ENCODE assay signal across 10 cellular contexts in genomic region chr4:139619644-139620043, GRCh38. TPM values are rescaled to one million over a fixed set of nuclear protein-coding genes. Genes with fewer than 3 reads are reported as not detected.
DNase-seq lines count a peak whose midpoint lies in the region; ATAC-seq, FAIRE-seq and TF ChIP-seq lines count a peak whose summit lies in the region.
"Had no signal": no experiment of that assay in that cellular context is flagged by ENCODE, and none has a peak within 500 bp of the region (broad histone marks: within the 10 kb centered on the region; RNA-seq: fewer than 3 reads in every experiment).

No MANE protein-coding gene starts in this region.

- H3K4me2 ChIP-seq in mesenchymal stem cell (ENCODE audit: low read length, poor library complexity, severe bottlenecking) = no peak overlapping the region

- peaks cover 12% of the 10 kb centered on the region for H3K27me3 Mint-ChIP-seq in activated B cell treated with CpG ODN at 0.5 μM for 24 hours

- H3K36me3 Mint-ChIP-seq in activated B cell treated with CpG ODN at 0.5 μM for 24 hours (ENCODE audit: low read depth) = no peaks in the 10 kb centered on the region

- no peak overlapping the region for H2AK5ac ChIP-seq in mesenchymal stem cell (ENCODE audit: low read length, severe bottlenecking)

- H3K27me3 ChIP-seq in HL-60 (ENCODE audit: insufficient read depth, poor library complexity, severe bottlenecking) (no peaks in the 10 kb centered on the region), mesenchymal stem cell (ENCODE audit: control insufficient read depth in 1 of 2, insufficient read depth in 1 of 2, low read length in 2 of 2) (peaks cover 0 to 5% of the 10 kb centered on the region in 2 experiments)
- H3K27me3 ChIP-seq: SJCRH30 had no signal

- H2BK5ac ChIP-seq in mesenchymal stem cell (ENCODE audit: low read depth, low read length, poor library complexity, severe bottlenecking) = no peak overlapping the region

- H3K18ac ChIP-seq in mesenchymal stem cell (ENCODE audit: low read depth in 1 of 2, low read length in 2 of 2) = no peak overlapping the region

- H3K4me3 Mint-ChIP-seq in activated B cell treated with CpG ODN at 0.5 μM for 24 hours = no peak overlapping the region

- no peak overlapping the region for H2AFZ ChIP-seq in mesenchymal stem cell (ENCODE audit: low read depth, low read length)

- no peaks in the 10 kb centered on the region for H3K36me3 ChIP-seq in mesenchymal stem cell (ENCODE audit: control insufficient read depth in 1 of 2, insufficient read depth in 2 of 2, low read depth in 1 of 2, low read length in 2 of 2)
- H3K36me3 ChIP-seq: SJCRH30 had no signal

- DNase-seq in D721Med (ENCODE audit: insufficient read length, low spot score) (no peak), HL-60 (ENCODE audit: low read depth in 1 of 2, low spot score in 1 of 2) (peak in 1 of 2 experiments; percentile 17), activated B cell treated with CpG ODN at 0.5 μM for 24 hours (no peak), mesenchymal stem cell (peak; percentile 45), inferior parietal cortex (ENCODE audit: extremely low spot score) (no peak), NCI-H1105 (lab: John Stamatoyannopoulos, UW) (no peak)

- H3K14ac ChIP-seq in mesenchymal stem cell (ENCODE audit: low read length in 2 of 2) = no peak overlapping the region

- CTCF ChIA-PET in activated B cell treated with CpG ODN at 0.5 μM for 24 hours (lab: Charles Lee) = interaction anchor here (1.0 kb wide), 1 partner anchor 10 kb away, joined by 3 read pairs; no protein-coding TSS in a partner anchor

- H3K79me1 ChIP-seq in mesenchymal stem cell (replicated peaks; ENCODE audit: low read length, poor library complexity, severe bottlenecking) = no peaks in the 10 kb centered on the region

- H3K4me1 ChIP-seq in mesenchymal stem cell (ENCODE audit: control insufficient read depth, insufficient read depth, low read depth, low read length) = no peaks in the 10 kb centered on the region

- POLR2A ChIA-PET in activated B cell treated with CpG ODN at 0.5 μM for 24 hours (lab: Charles Lee) = interaction anchor here (0.6 kb wide), 1 partner anchor 433 kb away, joined by 9 read pairs; no protein-coding TSS in a partner anchor

- H2BK15ac ChIP-seq in mesenchymal stem cell (ENCODE audit: low read depth, poor library complexity, severe bottlenecking) = no peak overlapping the region

- no peak overlapping the region for H3K9ac ChIP-seq in mesenchymal stem cell (ENCODE audit: low read length)

- H3K4me1 Mint-ChIP-seq in activated B cell treated with CpG ODN at 0.5 μM for 24 hours = no peaks in the 10 kb centered on the region

- H4K91ac ChIP-seq in mesenchymal stem cell (ENCODE audit: low read length) = no peak overlapping the region

- H3K27ac Mint-ChIP-seq in activated B cell treated with CpG ODN at 0.5 μM for 24 hours = no peak overlapping the region

- peak; percentile 70 for FAIRE-seq in D721Med (lab: Jason Lieb, UNC)

- H2BK120ac ChIP-seq in mesenchymal stem cell (ENCODE audit: low read depth, low read length) = no peak overlapping the region

- H3K9me3 ChIP-seq in mesenchymal stem cell (ENCODE audit: control insufficient read depth, low read length) = no peaks in the 10 kb centered on the region
- H3K9me3 ChIP-seq: SJCRH30 had no signal

- H3K9me3 Mint-ChIP-seq in activated B cell treated with CpG ODN at 0.5 μM for 24 hours = no peaks in the 10 kb centered on the region

- TF ChIP-seq CTCF in D721Med (IDR thresholded peaks at IDR 0.05; ENCODE audit: insufficient read depth, missing control alignments) = peak; percentile 47
- TF ChIP-seq CTCF in HL-60 (IDR thresholded peaks at IDR 0.05; ENCODE audit: insufficient read depth, low read length) = peak; percentile 38
- no peak for TF ChIP-seq CTCF in activated B cell treated with CpG ODN at 0.5 μM for 24 hours (IDR thresholded peaks at IDR 0.05)

- H3K23ac ChIP-seq in mesenchymal stem cell (ENCODE audit: low read length in 2 of 2) = no peak overlapping the region

- H3K4me3 ChIP-seq in HL-60 (replicated peaks; ENCODE audit: insufficient read depth, low read length) (no peak overlapping the region), mesenchymal stem cell (ENCODE audit: insufficient read depth in 1 of 2, low read depth in 1 of 2, low read length in 2 of 2) (no peak overlapping the region)
- H3K4me3 ChIP-seq: lung, SJCRH30 had no signal

- ATAC-seq in GM18907 (IDR thresholded peaks at IDR 0.05; ENCODE audit: unreplicated experiment) (peak; percentile 63), activated B cell treated with CpG ODN at 0.5 μM for 24 hours (ENCODE audit: low read depth) (peak; percentile 31), HG02840 (IDR thresholded peaks at IDR 0.05; ENCODE audit: low FRiP score, unreplicated experiment) (no peak)

- intact Hi-C loops in activated B cell treated with CpG ODN at 0.5 μM for 24 hours (cut with micrococcal nuclease) = loop anchor here (5.0 kb wide), 1 partner anchor 33 kb away; no protein-coding TSS in a partner anchor

- H2BK12ac ChIP-seq in mesenchymal stem cell (ENCODE audit: low read length in 2 of 2) = no peak overlapping the region

- H3K27ac ChIP-seq in HL-60 (replicated peaks) (no peak overlapping the region), mesenchymal stem cell (ENCODE audit: low read length, poor library complexity, severe bottlenecking) (no peak overlapping the region)
- H3K27ac ChIP-seq: SJCRH30 had no signal

- H4K8ac ChIP-seq in mesenchymal stem cell (ENCODE audit: low read length) = no peak overlapping the region

- WGBS in mesenchymal stem cell = over 99% methylated on average over 5 of the region's 5 CpGs

- H3K4ac ChIP-seq in mesenchymal stem cell (ENCODE audit: low read depth in 1 of 2, low read length in 2 of 2) = no peak overlapping the region

RNA-seq across cellular contexts. Expression of gene MGST2, which starts 46.0 kb away (rescaled TPM):
- 0.71 and 1.2 TPM in 2 replicates for total RNA-seq in activated B cell treated with CpG ODN at 0.5 μM for 24 hours
- polyA plus RNA-seq in mesenchymal stem cell (2013, experiment 1 of 2) = 48.1 TPM
- 51.9 TPM for polyA plus RNA-seq in mesenchymal stem cell (2013, experiment 2 of 2)
